ENCODE assay signal across 1 cellular context in the genomic region with DNA sequence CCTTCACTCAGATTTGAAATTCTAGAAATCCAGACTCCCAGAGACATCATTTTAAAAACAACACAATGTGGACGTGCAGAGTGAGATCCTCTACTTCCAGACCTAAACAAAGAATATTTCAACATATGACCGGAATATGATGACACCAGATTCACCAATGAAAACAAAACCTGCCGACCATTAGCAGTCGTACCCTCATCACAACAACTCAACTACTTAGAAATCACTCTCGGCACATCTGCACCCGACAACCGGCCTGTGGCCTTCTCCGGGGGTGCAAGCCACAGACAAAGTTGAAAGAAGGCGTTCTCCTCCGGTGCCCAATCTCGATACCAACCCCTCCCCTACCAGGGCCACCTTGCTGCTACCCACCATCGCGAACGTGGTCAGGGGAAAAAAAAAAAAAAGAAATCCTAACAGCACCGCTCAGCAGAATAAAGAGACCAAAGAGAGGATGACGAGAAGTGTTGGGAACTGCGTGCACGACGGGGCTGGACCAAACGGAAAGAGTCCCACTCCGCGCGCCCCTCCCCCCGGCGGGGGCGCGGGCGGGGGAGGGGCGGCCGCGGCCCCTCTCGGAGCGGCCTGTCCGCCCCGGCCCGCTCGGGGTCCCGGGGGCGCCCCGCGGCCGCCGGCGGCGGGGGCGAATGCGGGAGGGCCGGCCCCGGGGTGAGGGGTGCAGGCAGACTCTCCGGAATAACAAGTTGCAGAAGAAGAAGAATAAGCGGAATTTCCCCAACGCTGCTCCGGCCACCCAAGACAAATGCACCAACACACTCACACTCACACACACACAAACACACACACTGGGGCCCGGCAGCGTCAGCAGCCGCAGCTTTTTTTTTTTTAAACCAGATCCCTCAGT.
TF ChIP-seq lines count a peak whose summit lies in the region.

No MANE protein-coding gene starts in this region.

TF ChIP-seq in neural cell, 6 proteins besides CTCF, POLR2A, EP300 and RAD21 (continued from another document):
- no peak for TF ChIP-seq TAF1 (IDR thresholded peaks at IDR 0.05; ENCODE audit: low read depth)
- TF ChIP-seq EZH2 (IDR thresholded peaks at IDR 0.05; ENCODE audit: borderline replicate concordance, insufficient read depth, low read length, poor library complexity, severe bottlenecking) = no peak
- no peak for TF ChIP-seq POLR2AphosphoS5 (IDR thresholded peaks at IDR 0.05)
- TF ChIP-seq SMC3 (conservative IDR thresholded peaks at IDR 0.05; ENCODE audit: poor library complexity) = no peak
